In the genomic region with DNA sequence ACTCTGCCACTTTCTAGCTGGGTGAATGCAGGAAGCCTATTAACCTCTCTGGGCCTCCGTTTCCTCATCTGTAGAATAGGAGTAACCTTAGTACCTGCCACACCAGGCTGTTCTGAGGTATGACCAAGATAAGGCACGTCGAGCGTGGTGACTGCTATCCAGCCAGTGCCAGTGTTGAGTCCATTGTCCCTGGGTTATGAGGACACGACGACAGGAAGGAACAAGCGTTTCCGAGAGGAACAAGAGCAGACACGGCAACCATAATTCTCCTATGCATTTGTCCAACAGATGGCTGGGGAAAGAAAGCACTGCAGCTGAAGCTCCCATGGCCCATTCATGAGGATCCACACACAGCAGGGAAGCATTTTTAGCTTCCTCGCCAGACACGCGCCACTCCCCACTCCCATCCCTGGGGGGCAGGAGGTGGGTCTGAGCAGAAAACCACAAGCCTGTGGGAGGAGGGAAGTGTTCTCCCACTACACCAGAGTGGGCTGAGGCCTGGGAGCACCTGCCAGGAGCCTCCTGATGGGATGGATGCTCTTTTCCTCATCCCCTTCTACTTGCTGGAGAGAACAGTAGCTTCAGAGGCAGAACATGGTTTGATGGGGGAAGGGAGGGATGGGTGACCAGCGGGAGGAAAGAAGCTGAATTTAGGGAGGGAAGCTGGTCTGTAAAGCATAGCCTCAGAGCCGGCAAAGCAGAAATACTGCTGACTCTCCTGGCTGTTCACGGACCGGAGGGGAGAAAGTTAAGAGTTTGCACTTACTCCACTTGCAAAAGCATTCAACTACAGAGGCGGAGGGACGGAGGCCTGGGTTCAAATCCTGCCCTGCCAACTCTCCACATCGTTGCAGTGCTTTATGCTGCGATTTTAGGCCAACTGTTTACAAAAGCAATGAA, we compare ENCODE assay signal across 10 cellular contexts. TPM values are rescaled to one million over a fixed set of nuclear protein-coding genes. Genes with fewer than 3 reads are reported as not detected.
DNase-seq lines count a peak whose midpoint lies in the region; ATAC-seq, FAIRE-seq and TF ChIP-seq lines count a peak whose summit lies in the region.
"Had no signal": no experiment of that assay in that cellular context is flagged by ENCODE, and none has a peak within 500 bp of the region (broad histone marks: within the 10 kb centered on the region; RNA-seq: fewer than 3 reads in every experiment).

No MANE protein-coding gene starts in this region.

- DNase-seq in activated T-cell treated with anti-CD3 and anti-CD28 coated beads, Interleukin-2, amount 50 U/mL, for 4 hours: no peak
- DNase-seq in activated T-cell treated with anti-CD3 and anti-CD28 coated beads for 4 hours: no peak
- no peak for DNase-seq in keratinocyte (ENCODE audit: low read depth, low spot score)
- no peak for DNase-seq in transverse colon
- DNase-seq in NCI-H2029 (lab: John Stamatoyannopoulos, UW): no peak
- no peak for DNase-seq in stimulated activated CD4-positive, alpha-beta T cell treated with anti-CD3 and anti-CD28 coated beads, Interleukin-12 subunit alpha, Interleukin-12 subunit beta, amount 100 ng/mL, for 4 hours
- no peak for DNase-seq in KG1 (lab: John Stamatoyannopoulos, UW)
- DNase-seq: DND-41, GOT3 had no signal

- H4K20me1 ChIP-seq in keratinocyte (ENCODE audit: control insufficient read depth, extremely low read depth, insufficient read depth, low read length): peaks cover 16% of the 10 kb centered on the region

- H3K9me3 Mint-ChIP-seq in activated T-cell treated with anti-CD3 and anti-CD28 coated beads, Interleukin-2, amount 50 U/mL, for 4 hours: no peaks in the 10 kb centered on the region

- TF ChIP-seq CTCF in WI38 (IDR thresholded peaks at IDR 0.05; ENCODE audit: low read depth, low read length) (no peak), keratinocyte (optimal IDR thresholded peaks at IDR 0.05 in 1 of 3, IDR thresholded peaks at IDR 0.05 in 1 of 3, conservative IDR thresholded peaks at IDR 0.05 in 1 of 3; ENCODE audit: extremely low read depth in 1 of 3, insufficient read depth in 2 of 3, low read length in 3 of 3) (no peak), transverse colon (IDR thresholded peaks at IDR 0.05) (no peak)

- TF ChIP-seq EP300 in transverse colon (IDR thresholded peaks at IDR 0.05; ENCODE audit: low read depth): no peak

- intact Hi-C loops in transverse colon (cut with DNase I; ENCODE audit: low total_unique reads): no loop called here

- peaks cover 6% of the 10 kb centered on the region for H3K9me1 ChIP-seq in keratinocyte (ENCODE audit: control insufficient read depth, extremely low read depth, insufficient read depth, low read length)

- ATAC-seq in activated T-cell treated with anti-CD3 and anti-CD28 coated beads, Interleukin-2, amount 50 U/mL, for 4 hours: no peak

- peaks cover 27% of the 10 kb centered on the region for H3K36me3 Mint-ChIP-seq in activated T-cell treated with anti-CD3 and anti-CD28 coated beads, Interleukin-2, amount 50 U/mL, for 4 hours (ENCODE audit: insufficient read depth)

- no peak for FAIRE-seq in keratinocyte (lab: Jason Lieb, UNC)

- H3K27me3 ChIP-seq in keratinocyte (ENCODE audit: control insufficient read depth, extremely low read depth, insufficient read depth, low read length) (no peaks in the 10 kb centered on the region), transverse colon (no peaks in the 10 kb centered on the region)

- H3K4me2 ChIP-seq in keratinocyte (ENCODE audit: control insufficient read depth, extremely low read depth, insufficient read depth, low read depth, low read length): peak overlapping the region; percentile 91

- H3K4me3 ChIP-seq in WI38 (ENCODE audit: low read depth, low read length) (peak overlapping the region; percentile 95), keratinocyte (ENCODE audit: control insufficient read depth in 2 of 3, extremely low read depth in 1 of 3, insufficient read depth in 2 of 3, low read depth in 1 of 3, low read length in 3 of 3) (peak overlapping the region in 1 of 3 experiments; percentile 86), transverse colon (peak overlapping the region in 1 of 4 donors; percentile 94)

- H3K4me1 ChIP-seq in keratinocyte (ENCODE audit: control insufficient read depth, extremely low read depth, insufficient read depth, low read length) (peaks cover 21% of the 10 kb centered on the region), transverse colon (peaks cover 10 to 53% (median 33%) of the 10 kb centered on the region in 4 donors)

- in situ Hi-C loops in transverse colon (cut with MboI; ENCODE audit: low pct_ligation_motif_present in 1 of 4, low pct_unique_long_range_greater_than_20kb in 1 of 4, low sequenced_read_pairs in 3 of 4): no loop called here

- H3K36me3 ChIP-seq in keratinocyte (ENCODE audit: control insufficient read depth in 2 of 2, extremely low read depth in 1 of 2, insufficient read depth in 2 of 2, low read length in 2 of 2) (peaks cover 12 to 33% of the 10 kb centered on the region in 2 experiments), transverse colon (no peaks in the 10 kb centered on the region)

- no peak overlapping the region for H3K9ac ChIP-seq in keratinocyte (ENCODE audit: control insufficient read depth, extremely low read depth, insufficient read depth, low read length)

- WGBS in transverse colon (ENCODE audit: low coverage in 1 of 2), 2 donors: 69% methylated on average over 5 to 20 of the region's 20 CpGs

- H3K27me3 Mint-ChIP-seq in activated T-cell treated with anti-CD3 and anti-CD28 coated beads, Interleukin-2, amount 50 U/mL, for 4 hours (ENCODE audit: low read depth): no peaks in the 10 kb centered on the region

- H2AFZ ChIP-seq in keratinocyte (ENCODE audit: control insufficient read depth, low read length): no peak overlapping the region

- peaks cover 75% of the 10 kb centered on the region for H3K79me2 ChIP-seq in keratinocyte (ENCODE audit: control insufficient read depth, insufficient read depth, low read length)

- no peak for TF ChIP-seq POLR2A in transverse colon (IDR thresholded peaks at IDR 0.05)

- dilution Hi-C loops in keratinocyte (cut with MboI; ENCODE audit: extremely low pct_ligation_motif_present, low sequenced_read_pairs): no loop called here

- H3K4me3 Mint-ChIP-seq in activated T-cell treated with anti-CD3 and anti-CD28 coated beads, Interleukin-2, amount 50 U/mL, for 4 hours: peak overlapping the region; percentile 95

- peaks cover 69% of the 10 kb centered on the region for H3K4me1 Mint-ChIP-seq in activated T-cell treated with anti-CD3 and anti-CD28 coated beads, Interleukin-2, amount 50 U/mL, for 4 hours (ENCODE audit: low read depth)

- H3K27ac ChIP-seq in keratinocyte (ENCODE audit: control insufficient read depth, insufficient read depth, low read length): no peak overlapping the region
- peak overlapping the region; percentile 4 to 64 (median 40) for H3K27ac ChIP-seq in transverse colon

- no peaks in the 10 kb centered on the region for H3K9me3 ChIP-seq in keratinocyte (ENCODE audit: control insufficient read depth, low read depth, low read length)
- no peaks in the 10 kb centered on the region for H3K9me3 ChIP-seq in transverse colon

RNA-seq across cellular contexts. Expression of a gene that starts 2.7 kb away (rescaled TPM):
- 100 to 1,000 TPM; 209 to 331 (median 274) TPM for total RNA-seq in activated T-cell treated with anti-CD3 and anti-CD28 coated beads, Interleukin-2, amount 50 U/mL, for 4 hours
- 60.2 to 197 TPM (median 116 TPM) in 3 replicates for polyA plus RNA-seq in keratinocyte
- polyA plus RNA-seq in keratinocyte (2011; ENCODE audit: low read depth): 24.3 TPM
- polyA plus RNA-seq in keratinocyte (2011; cell fraction: cytosol; rRNA removed): 135 and 202 TPM in 2 replicates
- polyA plus RNA-seq in keratinocyte (2011; cell fraction: nucleus; rRNA removed): 40.2 and 49.9 TPM in 2 replicates
- 47.5 and 313 TPM in 2 replicates for polyA plus RNA-seq in keratinocyte (2012; ENCODE audit: low replicate concordance)
- polyA minus RNA-seq in keratinocyte: 66.0 to 188 TPM (median 80.8 TPM) in 3 replicates
- 85.4 TPM for polyA minus RNA-seq in keratinocyte (2011; cell fraction: cytosol; rRNA and poly(A)+ RNA removed)
- polyA minus RNA-seq in keratinocyte (2011; cell fraction: nucleus; rRNA and poly(A)+ RNA removed): 16.2 and 21.6 TPM in 2 replicates
- 10 to 100 TPM; 31.1 to 78.9 (median 47.9) TPM for total RNA-seq in transverse colon

RNA-seq across cellular contexts. Expression of a gene that starts 33.1 kb away (rescaled TPM):
- total RNA-seq in activated T-cell treated with anti-CD3 and anti-CD28 coated beads, Interleukin-2, amount 50 U/mL, for 4 hours: 10 to 100 TPM; 28.9 to 32.1 (median 31.0) TPM
- 27.5 to 36.8 TPM (median 35.6 TPM) in 3 replicates for polyA plus RNA-seq in keratinocyte
- polyA plus RNA-seq in keratinocyte (2011; ENCODE audit: low read depth): 16.3 TPM
- polyA plus RNA-seq in keratinocyte (2011; cell fraction: cytosol; rRNA removed): 21.7 and 34.5 TPM in 2 replicates
- 69.7 and 73.8 TPM in 2 replicates for polyA plus RNA-seq in keratinocyte (2011; cell fraction: nucleus; rRNA removed)
- polyA plus RNA-seq in keratinocyte (2012; ENCODE audit: low replicate concordance): 25.8 and 35.8 TPM in 2 replicates
- 43.4 to 52.8 TPM (median 49.9 TPM) in 3 replicates for polyA minus RNA-seq in keratinocyte
- 85.8 TPM for polyA minus RNA-seq in keratinocyte (2011; cell fraction: cytosol; rRNA and poly(A)+ RNA removed)
- polyA minus RNA-seq in keratinocyte (2011; cell fraction: nucleus; rRNA and poly(A)+ RNA removed): 72.9 and 83.9 TPM in 2 replicates
- 10 to 100 TPM; 38.0 to 75.5 (median 66.7) TPM for total RNA-seq in transverse colon
